Comparison of ENCODE assay signal across 9 cellular contexts in genomic region chr3:114450008-114450596, GRCh38.
A peak's percentile ranks its signal among the peaks of the same experiment; 100 is the strongest.
DNase-seq lines count a peak whose midpoint lies in the region; ATAC-seq and TF ChIP-seq lines count a peak whose summit lies in the region.
"Had no signal": no experiment of that assay in that cellular context is flagged by ENCODE, and none has a peak within 500 bp of the region (broad histone marks: within the 10 kb centered on the region; RNA-seq: fewer than 3 reads in every experiment).

No MANE protein-coding gene starts in this region.

- no peak for TF ChIP-seq POLR2A in prostate gland (IDR thresholded peaks at IDR 0.05)

- intact Hi-C loops in prostate gland (cut with DNase I) (no loop called here), aorta (cut with DNase I) (no loop called here)

- H3K4me3 ChIP-seq in RWPE2 (ENCODE audit: severe bottlenecking) = peak overlapping the region; percentile 0
- no peak overlapping the region for H3K4me3 ChIP-seq in prostate gland
- H3K4me3 ChIP-seq in aorta (ENCODE audit: low read length in 2 of 2) = no peak overlapping the region

- peaks cover 30% of the 10 kb centered on the region for H3K27me3 ChIP-seq in RWPE2 (ENCODE audit: insufficient read depth, poor library complexity, severe bottlenecking)
- H3K27me3 ChIP-seq in prostate gland (replicated peaks; ENCODE audit: insufficient read depth) = no peaks in the 10 kb centered on the region
- no peaks in the 10 kb centered on the region for H3K27me3 ChIP-seq in aorta (ENCODE audit: control insufficient read depth in 1 of 2, insufficient read depth in 2 of 2, low read length in 1 of 2)

- WGBS in prostate gland = 59% methylated on average over 7 of the region's 7 CpGs
- WGBS in aorta, 2 donors = 90 to 93% methylated on average over 7 of the region's 7 CpGs

- DNase-seq in RWPE2 (ENCODE audit: low spot score) (no peak), prostate gland (ENCODE audit: low spot score) (no peak), hepatic stellate cell (ENCODE audit: low spot score) (no peak), aorta (no peak), NCI-H510A (lab: John Stamatoyannopoulos, UW) (no peak)
- DNase-seq: right cardiac atrium had no signal

- H3K36me3 ChIP-seq in RWPE2 (ENCODE audit: low read depth) = no peaks in the 10 kb centered on the region; the same call in 1 of the 2 replicates
- H3K36me3 ChIP-seq in prostate gland = no peaks in the 10 kb centered on the region
- H3K36me3 ChIP-seq in aorta (ENCODE audit: control insufficient read depth in 1 of 2, insufficient read depth in 2 of 2, low read length in 1 of 2) = no peaks in the 10 kb centered on the region

- H3K4me1 ChIP-seq in RWPE2 (ENCODE audit: insufficient read depth, poor library complexity, severe bottlenecking) = peaks cover 8% of the 10 kb centered on the region
- H3K4me1 ChIP-seq in prostate gland (replicated peaks) = no peaks in the 10 kb centered on the region
- peaks cover 0 to 10% of the 10 kb centered on the region in 2 donors for H3K4me1 ChIP-seq in aorta (ENCODE audit: control insufficient read depth in 1 of 2, insufficient read depth in 2 of 2, low read length in 2 of 2)

- H3K9me3 ChIP-seq in RWPE2 (ENCODE audit: severe bottlenecking) (no peaks in the 10 kb centered on the region), prostate gland (no peaks in the 10 kb centered on the region), aorta (ENCODE audit: control insufficient read depth, low read length) (no peaks in the 10 kb centered on the region)

- H3K27ac ChIP-seq in RWPE2 (ENCODE audit: poor library complexity, severe bottlenecking) (no peak overlapping the region), prostate gland (peak overlapping the region; percentile 84 to 87), aorta (ENCODE audit: low read depth in 1 of 2, low read length in 2 of 2) (no peak overlapping the region)

- no peak for TF ChIP-seq CTCF in RWPE2 (IDR thresholded peaks at IDR 0.05; ENCODE audit: poor library complexity, severe bottlenecking)
- peak in 2 of 4 experiments; percentile 26 to 35 for TF ChIP-seq CTCF in prostate gland (IDR thresholded peaks at IDR 0.05)

- peak; percentile 24 for ATAC-seq in GM18861 (IDR thresholded peaks at IDR 0.05; ENCODE audit: unreplicated experiment)
- peak; percentile 50 for ATAC-seq in HG02885 (IDR thresholded peaks at IDR 0.05; ENCODE audit: poor library complexity, unreplicated experiment)
- peak; percentile 79 for ATAC-seq in RWPE2 (ENCODE audit: low read depth)
- no peak for ATAC-seq in GM21390 (IDR thresholded peaks at IDR 0.05; ENCODE audit: unreplicated experiment)
- no peak for ATAC-seq in aorta (ENCODE audit: low FRiP score)

Comparison
In these comparisons a context has a peak if more than half of its experiments do, and no peak if none do; other contexts are left out.
1. ATAC-seq: peak in GM18861 (single experiment), HG02885 (single experiment) and RWPE2 (single experiment); none in GM21390 (single experiment) and aorta (single experiment).
2. H3K27ac ChIP-seq: peak in prostate gland (2 of 2); none in RWPE2 (single experiment) and aorta (0 of 2).